9 cellular contexts compared by ENCODE assay signal in the genomic region with DNA sequence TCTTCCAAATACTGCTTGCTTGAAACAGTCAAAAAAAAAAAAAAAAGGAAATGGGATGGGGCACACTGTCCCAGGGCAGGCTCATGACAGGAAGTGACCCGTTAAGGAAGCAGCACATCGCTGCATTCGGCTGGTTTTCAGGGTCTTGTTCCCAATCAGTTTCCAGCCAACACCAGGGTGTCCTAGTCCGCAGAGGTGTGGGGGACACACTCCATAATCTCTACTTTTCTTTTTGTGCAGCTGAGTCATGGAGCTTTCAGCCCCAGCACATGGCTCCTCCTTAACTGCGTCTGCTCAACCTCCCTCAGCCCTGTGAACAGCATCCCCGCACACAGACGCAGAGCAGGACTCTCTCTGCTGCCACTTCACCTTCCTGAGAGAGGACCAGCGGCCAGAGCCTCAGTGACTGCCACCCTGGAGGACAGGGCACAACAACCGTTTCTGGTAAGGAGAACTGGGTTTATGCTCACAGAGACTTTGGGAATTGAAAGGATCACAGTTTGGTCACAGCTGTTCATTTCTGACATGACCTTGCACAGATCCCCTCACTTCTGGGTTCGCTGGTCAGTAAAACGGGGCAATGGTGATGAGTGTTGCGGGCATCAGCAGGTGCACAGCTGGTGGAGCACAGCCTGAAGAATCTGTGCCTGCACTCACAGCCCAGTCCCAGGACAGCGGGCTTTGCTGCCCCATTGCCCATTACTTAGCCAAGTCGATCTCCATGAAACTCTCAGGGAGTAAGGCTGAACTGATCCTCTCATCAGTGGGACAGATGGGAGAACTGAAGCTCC. TPM values are rescaled to one million over a fixed set of nuclear protein-coding genes. Genes with fewer than 3 reads are reported as not detected.
DNase-seq lines count a peak whose midpoint lies in the region; ATAC-seq, FAIRE-seq and TF ChIP-seq lines count a peak whose summit lies in the region.
"Had no signal": no experiment of that assay in that cellular context is flagged by ENCODE, and none has a peak within 500 bp of the region (broad histone marks: within the 10 kb centered on the region; RNA-seq: fewer than 3 reads in every experiment).

TSS of gene GIMAP5 (plus strand) at position 154 of the 791 bp plus-strand sequence. CDS start 3,467 bp downstream, outside the sequence.

- CTCF ChIA-PET in activated CD8-positive, alpha-beta memory T cell treated with anti-CD3 and anti-CD28 coated beads for 36 hours (lab: Charles Lee) = interaction anchor here (0.7 to 1.3 kb wide), 5 partner anchors 16 to 71 kb away, joined by 3 to 5 read pairs (median 3); partner anchors contain the start of gene GIMAP1
- CTCF ChIA-PET in HEK293T (lab: Yijun Ruan, JAX) = no interaction called here

- TF ChIP-seq POLR2A in GM12892 (IDR thresholded peaks at IDR 0.05; ENCODE audit: low read depth, low read length) = peak; percentile 70; the same call in 1 of the 2 replicates

- DNase-seq in GM12892 (ENCODE audit: insufficient read length) (no peak), left ventricle myocardium superior (peak; percentile 43), substantia nigra (lab: John Stamatoyannopoulos, UW) (peak in 3 of 49 donors; percentile 11 to 42 (median 31)), NCI-H146 (lab: John Stamatoyannopoulos, UW) (no peak), HEK293T (ENCODE audit: extremely low spot score) (no peak), NCI-H1048 (lab: John Stamatoyannopoulos, UW) (no peak)

- peak within 1 kb of the TSS; percentile 60 for H3K27ac ChIP-seq in substantia nigra (ENCODE audit: low read depth, low read length, poor library complexity, severe bottlenecking)
- H3K27ac ChIP-seq: cardiac muscle cell had no signal

- FAIRE-seq in GM12892 (lab: Jason Lieb, UNC) = peak; percentile 93

- POLR2A ChIA-PET in activated CD8-positive, alpha-beta memory T cell treated with anti-CD3 and anti-CD28 coated beads for 36 hours (lab: Charles Lee) = interaction anchor here (0.7 to 2.8 kb wide), 8 partner anchors 9 to 285 kb away, joined by 3 to 22 read pairs (median 9); partner anchors contain the start of genes GIMAP1, GIMAP2 and GIMAP4
- POLR2A ChIA-PET in HEK293T (lab: Yijun Ruan, JAX) = no interaction called here

- intact Hi-C loops in left ventricle myocardium superior (cut with micrococcal nuclease) = loop anchor here (10.0 kb wide), 1 partner anchor 283 kb away; the partner anchor contains the start of gene GIMAP8

- ATAC-seq in HG03064 (IDR thresholded peaks at IDR 0.05; ENCODE audit: low read depth, unreplicated experiment) = peak; percentile 67
- ATAC-seq in left ventricle myocardium superior = peak; percentile 75

TF ChIP-seq in HEK293T, 16 proteins besides CTCF, POLR2A, EP300 and RAD21:
- no peak for TF ChIP-seq FOXK2 (IDR thresholded peaks at IDR 0.05)
- no peak for TF ChIP-seq CTBP1 (IDR thresholded peaks at IDR 0.05; ENCODE audit: borderline replicate concordance)
- TF ChIP-seq FOXM1 (IDR thresholded peaks at IDR 0.05; ENCODE audit: borderline replicate concordance) = no peak
- no peak for TF ChIP-seq ELF4 (IDR thresholded peaks at IDR 0.05)
- TF ChIP-seq ARNT (IDR thresholded peaks at IDR 0.05) = no peak
- TF ChIP-seq NFRKB (IDR thresholded peaks at IDR 0.05) = no peak
- TF ChIP-seq TARDBP (IDR thresholded peaks at IDR 0.05) = no peak
- no peak for TF ChIP-seq FOXA1 (IDR thresholded peaks at IDR 0.05)
- no peak for TF ChIP-seq ZNF384 (IDR thresholded peaks at IDR 0.05)
- TF ChIP-seq SUZ12 (IDR thresholded peaks at IDR 0.05) = no peak
- TF ChIP-seq PKNOX1 (IDR thresholded peaks at IDR 0.05) = no peak
- no peak for TF ChIP-seq SP1 (IDR thresholded peaks at IDR 0.05)

RNA-seq across cellular contexts. Expression of gene GIMAP5, which starts in this region (rescaled TPM):
- polyA plus RNA-seq in GM12892 (2012; ENCODE audit: missing spikeins) = 25.7 TPM
- 10 to 100 TPM; 60.1 to 61.0 TPM for total RNA-seq in activated CD8-positive, alpha-beta memory T cell treated with anti-CD3 and anti-CD28 coated beads for 36 hours
- 9.8 TPM for total RNA-seq in left ventricle myocardium superior
